ENCODE assay signal across 12 cellular contexts in the genomic region with DNA sequence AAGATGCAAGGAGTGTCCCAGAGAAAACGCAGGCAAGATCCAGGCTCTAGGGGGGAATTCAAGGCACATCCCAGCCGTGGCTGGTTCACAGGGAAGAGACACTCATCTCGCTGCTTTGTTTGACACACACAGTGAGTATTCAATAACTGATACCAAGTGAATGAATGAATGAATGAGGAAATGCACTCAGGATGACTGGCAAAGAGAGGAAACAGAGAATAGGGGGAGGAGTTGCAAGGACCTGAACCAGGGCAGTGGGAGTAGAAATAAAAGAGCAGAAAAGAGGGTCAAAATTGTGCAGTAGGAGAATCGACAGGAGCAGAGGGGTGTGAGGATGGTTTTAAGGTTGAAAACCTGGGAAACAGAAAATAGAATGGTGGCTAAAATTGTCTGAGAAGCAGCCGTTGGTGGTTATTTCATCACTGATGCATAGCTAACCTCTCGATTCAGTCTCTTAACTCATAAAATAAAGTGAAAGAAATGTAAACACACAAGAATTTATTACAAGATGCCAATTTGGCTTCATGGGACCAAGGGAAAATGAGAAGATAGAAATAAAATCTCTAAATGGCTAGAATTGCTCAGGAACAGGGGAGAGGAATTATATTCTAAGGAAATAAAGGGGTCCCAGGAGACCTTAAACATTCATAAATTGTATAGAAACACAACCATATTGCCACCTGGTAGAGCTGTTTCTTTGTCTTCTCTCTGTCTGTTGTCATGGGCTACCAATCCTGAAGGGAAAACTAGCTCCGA.
A peak's percentile ranks its signal among the peaks of the same experiment; 100 is the strongest.
DNase-seq lines count a peak whose midpoint lies in the region; ATAC-seq and TF ChIP-seq lines count a peak whose summit lies in the region.
"Had no signal": no experiment of that assay in that cellular context is flagged by ENCODE, and none has a peak within 500 bp of the region (broad histone marks: within the 10 kb centered on the region; RNA-seq: fewer than 3 reads in every experiment).

No MANE protein-coding gene starts in this region.

- no TSS peak for BruUV-seq in MCF 10A (replicated peaks; lab: Mats Ljungman, UMichigan)

- H3K4me3 Mint-ChIP-seq in IgD-negative memory B cell (peak overlapping the region in 3 of 4 donors; percentile 64 to 83 (median 67)), nephron progenitor cell (no peak overlapping the region), MCF 10A (ENCODE audit: unreplicated experiment) (no peak overlapping the region), endothelial cell (ENCODE audit: unreplicated experiment) (no peak overlapping the region)
- H3K4me3 Mint-ChIP-seq: activated naive CD8-positive, alpha-beta T cell treated with anti-CD3 and anti-CD28 coated beads, Interleukin-2, amount 10 ng/mL, durations not matched to agents 7 days and 5 days had no signal

- H3K36me3 Mint-ChIP-seq in IgD-negative memory B cell (no peaks in the 10 kb centered on the region), nephron progenitor cell (ENCODE audit: low read depth) (no peaks in the 10 kb centered on the region), MCF 10A (ENCODE audit: insufficient read depth, unreplicated experiment) (no peaks in the 10 kb centered on the region), endothelial cell (ENCODE audit: low read depth, unreplicated experiment) (no peaks in the 10 kb centered on the region)
- H3K36me3 Mint-ChIP-seq: activated naive CD8-positive, alpha-beta T cell treated with anti-CD3 and anti-CD28 coated beads, Interleukin-2, amount 10 ng/mL, durations not matched to agents 7 days and 5 days had no signal

- CTCF ChIA-PET in MCF 10A (lab: Yijun Ruan, JAX): interaction anchor here (0.7 kb wide), 1 partner anchor 75 kb away, joined by 3 read pairs; no protein-coding TSS in a partner anchor

- H3K4me1 Mint-ChIP-seq in IgD-negative memory B cell (peaks cover 7 to 12% (median 11%) of the 10 kb centered on the region in 3 donors), nephron progenitor cell (peaks cover 7% of the 10 kb centered on the region), MCF 10A (ENCODE audit: insufficient read depth, unreplicated experiment) (peaks cover 6% of the 10 kb centered on the region), endothelial cell (ENCODE audit: unreplicated experiment) (peaks cover 4% of the 10 kb centered on the region)
- H3K4me1 Mint-ChIP-seq: activated naive CD8-positive, alpha-beta T cell treated with anti-CD3 and anti-CD28 coated beads, Interleukin-2, amount 10 ng/mL, durations not matched to agents 7 days and 5 days had no signal

- intact Hi-C loops in MCF 10A (cut with micrococcal nuclease): no loop called here

- H3K27me3 Mint-ChIP-seq in IgD-negative memory B cell (peaks cover 8% of the 10 kb centered on the region), nephron progenitor cell (ENCODE audit: low read depth, poor library complexity) (peaks cover 4% of the 10 kb centered on the region), MCF 10A (ENCODE audit: insufficient read depth, unreplicated experiment) (peaks cover 7% of the 10 kb centered on the region), endothelial cell (ENCODE audit: unreplicated experiment) (no peaks in the 10 kb centered on the region)

- POLR2A ChIA-PET in MCF 10A (lab: Yijun Ruan, JAX): interaction anchor here (0.6 kb wide), 1 partner anchor 230 kb away, joined by 4 read pairs; no protein-coding TSS in a partner anchor

- DNase-seq in nephron progenitor cell: no peak
- no peak for DNase-seq in ureter (ENCODE audit: low spot score)
- DNase-seq in MCF 10A (ENCODE audit: unreplicated experiment): no peak
- DNase-seq in endothelial cell (ENCODE audit: low spot score): no peak
- no peak for DNase-seq in amniotic stem cell (lab: John Stamatoyannopoulos, UW)
- DNase-seq: activated naive CD8-positive, alpha-beta T cell treated with anti-CD3 and anti-CD28 coated beads, Interleukin-2, amount 10 ng/mL, durations not matched to agents 7 days and 5 days; effector CD8-positive, alpha-beta T cell; EL; NCI-H2081 treated with DMSO at 0.1 percent for 48 hours had no signal

- H3K27ac Mint-ChIP-seq in IgD-negative memory B cell: no peak overlapping the region
- peak overlapping the region; percentile 60 for H3K27ac Mint-ChIP-seq in nephron progenitor cell
- no peak overlapping the region for H3K27ac Mint-ChIP-seq in MCF 10A (ENCODE audit: low read depth, unreplicated experiment)
- H3K27ac Mint-ChIP-seq in endothelial cell (ENCODE audit: unreplicated experiment): no peak overlapping the region
- H3K27ac Mint-ChIP-seq: activated naive CD8-positive, alpha-beta T cell treated with anti-CD3 and anti-CD28 coated beads, Interleukin-2, amount 10 ng/mL, durations not matched to agents 7 days and 5 days had no signal

- no peaks in the 10 kb centered on the region for H3K9me3 Mint-ChIP-seq in IgD-negative memory B cell
- H3K9me3 Mint-ChIP-seq in nephron progenitor cell: no peaks in the 10 kb centered on the region
- no peaks in the 10 kb centered on the region for H3K9me3 Mint-ChIP-seq in MCF 10A (ENCODE audit: unreplicated experiment)
- H3K9me3 Mint-ChIP-seq in endothelial cell (ENCODE audit: unreplicated experiment): no peaks in the 10 kb centered on the region
- H3K9me3 Mint-ChIP-seq: activated naive CD8-positive, alpha-beta T cell treated with anti-CD3 and anti-CD28 coated beads, Interleukin-2, amount 10 ng/mL, durations not matched to agents 7 days and 5 days had no signal

- no peak for TF ChIP-seq CTCF in nephron progenitor cell (IDR thresholded peaks at IDR 0.05)
- TF ChIP-seq CTCF in MCF 10A (IDR thresholded peaks at IDR 0.05; ENCODE audit: unreplicated experiment): no peak
- TF ChIP-seq CTCF in endothelial cell (IDR thresholded peaks at IDR 0.05; ENCODE audit: unreplicated experiment): no peak

- ATAC-seq in GM18867 (IDR thresholded peaks at IDR 0.05; ENCODE audit: unreplicated experiment) (peak; percentile 18), GM21619 (IDR thresholded peaks at IDR 0.05; ENCODE audit: unreplicated experiment) (peak; percentile 52)

Comparison
In these comparisons a context has a peak if more than half of its experiments do, and no peak if none do; other contexts are left out.
1. H3K4me3 Mint-ChIP-seq: peak in IgD-negative memory B cell (3 of 4); none in nephron progenitor cell (single experiment), MCF 10A (single experiment) and endothelial cell (single experiment).